In genomic region chr11:46560300-46561025, GRCh38 we compare ENCODE assay signal across 8 cellular contexts. TPM values are rescaled to one million over a fixed set of nuclear protein-coding genes. Genes with fewer than 3 reads are reported as not detected.
A peak's percentile ranks its signal among the peaks of the same experiment; 100 is the strongest.
DNase-seq lines count a peak whose midpoint lies in the region; ATAC-seq and TF ChIP-seq lines count a peak whose summit lies in the region.

No MANE protein-coding gene starts in this region.

- DNase-seq in ELR (ENCODE audit: low read depth) (peak; percentile 43), OCI-LY7 (ENCODE audit: low spot score) (peak; percentile 59), naive B cell (no peak), NCI-H1694 treated with DMSO at 0.1 percent for 48 hours (lab: John Stamatoyannopoulos, UW) (no peak), amniotic stem cell (lab: John Stamatoyannopoulos, UW) (no peak)
- no peak for DNase-seq in effector memory CD4-positive, alpha-beta T cell
- no peak for DNase-seq in stimulated activated CD4-positive, alpha-beta T cell treated with anti-CD3 and anti-CD28 coated beads, Interleukin-12 subunit alpha, Interleukin-12 subunit beta, amount 100 ng/mL, for 4 hours

- no peaks in the 10 kb centered on the region for H3K9me3 ChIP-seq in OCI-LY7 (ENCODE audit: low read length)
- no peaks in the 10 kb centered on the region for H3K9me3 ChIP-seq in effector memory CD4-positive, alpha-beta T cell (ENCODE audit: control insufficient read depth, low read length)

- H3K27me3 Mint-ChIP-seq in naive B cell: no peaks in the 10 kb centered on the region

- H3K4me3 Mint-ChIP-seq in naive B cell: peak overlapping the region; percentile 70 to 89 (median 83)

- peaks cover 5% of the 10 kb centered on the region; the same call in 1 of the 2 replicates for H4K20me1 ChIP-seq in OCI-LY7 (ENCODE audit: insufficient read depth, low read length)

- H3K9me2 ChIP-seq in OCI-LY7 (ENCODE audit: insufficient read depth, low read length): no peaks in the 10 kb centered on the region

- intact Hi-C loops in OCI-LY7 (cut with micrococcal nuclease; ENCODE audit: unreplicated experiment): no loop called here

- H3K36me3 Mint-ChIP-seq in naive B cell: no peaks in the 10 kb centered on the region

- H3K4me1 Mint-ChIP-seq in naive B cell: peaks cover 33 to 50% (median 45%) of the 10 kb centered on the region in 3 donors

- TF ChIP-seq CTCF in OCI-LY7 (conservative IDR thresholded peaks at IDR 0.05; ENCODE audit: low read length): no peak

- no peaks in the 10 kb centered on the region for H3K36me3 ChIP-seq in OCI-LY7 (ENCODE audit: insufficient read depth, low read length)
- no peaks in the 10 kb centered on the region for H3K36me3 ChIP-seq in effector memory CD4-positive, alpha-beta T cell (ENCODE audit: control insufficient read depth, insufficient read depth, low read length)

- ATAC-seq in GM21717 (IDR thresholded peaks at IDR 0.05; ENCODE audit: unreplicated experiment) (peak; percentile 63), naive B cell (ENCODE audit: low read depth in 2 of 2) (peak; percentile 60 to 64)

- POLR2A ChIA-PET in OCI-LY7 (lab: Charles Lee): interaction anchor here (0.6 to 2.1 kb wide), 10 partner anchors 10 to 284 kb away, joined by 3 to 7 read pairs (median 4); no protein-coding TSS in a partner anchor

- H3K27ac ChIP-seq in OCI-LY7 (ENCODE audit: low read depth, low read length, poor library complexity, severe bottlenecking): peak overlapping the region; percentile 61
- H3K27ac ChIP-seq in effector memory CD4-positive, alpha-beta T cell (ENCODE audit: insufficient read depth, low read length, poor library complexity, severe bottlenecking): peak overlapping the region; percentile 73

- H2AFZ ChIP-seq in OCI-LY7 (ENCODE audit: low read length): peak overlapping the region; percentile 23; the same call in 1 of the 2 replicates

- H3K4me3 ChIP-seq in OCI-LY7 (ENCODE audit: low read depth, low read length, poor library complexity, severe bottlenecking): peak overlapping the region; percentile 63
- peak overlapping the region; percentile 52 for H3K4me3 ChIP-seq in effector memory CD4-positive, alpha-beta T cell (ENCODE audit: insufficient read depth, low read depth, low read length, poor library complexity, severe bottlenecking)

- peaks cover 29% of the 10 kb centered on the region for H3K4me1 ChIP-seq in OCI-LY7 (ENCODE audit: insufficient read depth, low read length, poor library complexity, severe bottlenecking)
- H3K4me1 ChIP-seq in effector memory CD4-positive, alpha-beta T cell (ENCODE audit: control insufficient read depth, insufficient read depth, low read length, poor library complexity, severe bottlenecking): peaks cover 8% of the 10 kb centered on the region

- no TSS peak for BruUV-seq in OCI-LY7 (replicated peaks; lab: Mats Ljungman, UMichigan)

- H3K9me3 Mint-ChIP-seq in naive B cell: no peaks in the 10 kb centered on the region

- H3K27me3 ChIP-seq in effector memory CD4-positive, alpha-beta T cell (replicated peaks; ENCODE audit: control insufficient read depth, insufficient read depth, low read length, poor library complexity, severe bottlenecking): no peaks in the 10 kb centered on the region

- peak overlapping the region; percentile 83 for H3K4me2 ChIP-seq in OCI-LY7 (ENCODE audit: low read length)

- peaks cover 61% of the 10 kb centered on the region; the same call in 1 of the 2 replicates for H3K79me2 ChIP-seq in OCI-LY7 (ENCODE audit: insufficient read depth, low read depth, low read length)

- CTCF ChIA-PET in OCI-LY7 (lab: Charles Lee; ENCODE audit: unreplicated experiment): interaction anchor here (0.5 kb wide), 1 partner anchor 715 kb away, joined by 3 read pairs; no protein-coding TSS in a partner anchor

- peak overlapping the region; percentile 16 to 86 (median 66) for H3K27ac Mint-ChIP-seq in naive B cell

RNA-seq across cellular contexts. Expression of gene AMBRA1, which starts 33.4 kb away (rescaled TPM):
- total RNA-seq in OCI-LY7 (2014; rRNA removed; shearing (Covaris generic)): 21.8 and 24.6 TPM in 2 replicates
- total RNA-seq in OCI-LY7 (2022): 30.7 and 35.2 TPM in 2 replicates
- 10 to 100 TPM in 1 of 6 donors, 1 to 10 TPM in 5; 6.6 to 11.3 (median 7.8) TPM for polyA plus RNA-seq in naive B cell (ENCODE audit: low read depth in 6 of 6)

RNA-seq across cellular contexts. Expression of gene HARBI1, which starts 56.6 kb away (rescaled TPM):
- total RNA-seq in OCI-LY7 (2014; rRNA removed; shearing (Covaris generic)): 4.8 and 5.2 TPM in 2 replicates
- total RNA-seq in OCI-LY7 (2022): 7.1 and 8.4 TPM in 2 replicates
- polyA plus RNA-seq in naive B cell (ENCODE audit: low read depth in 6 of 6): 10 to 100 TPM in 4 of 6 donors, 1 to 10 TPM in 2; 8.7 to 14.7 (median 11.8) TPM

RNA-seq across cellular contexts. Expression of gene ATG13, which starts 56.9 kb away (rescaled TPM):
- 53.2 and 60.6 TPM in 2 replicates for total RNA-seq in OCI-LY7 (2014; rRNA removed; shearing (Covaris generic))
- 46.4 and 68.6 TPM in 2 replicates for total RNA-seq in OCI-LY7 (2022)
- 10 to 100 TPM; 43.3 to 70.8 (median 56.3) TPM for polyA plus RNA-seq in naive B cell (ENCODE audit: low read depth in 6 of 6)

Comparison
In these comparisons a context has a peak if more than half of its experiments do, and no peak if none do; other contexts are left out.
1. DNase-seq: peak in ELR (single experiment) and OCI-LY7 (single experiment); none in effector memory CD4-positive, alpha-beta T cell (0 of 3), naive B cell (single experiment), NCI-H1694 treated with DMSO at 0.1 percent for 48 hours (single experiment), amniotic stem cell (single experiment) and stimulated activated CD4-positive, alpha-beta T cell treated with anti-CD3 and anti-CD28 coated beads, Interleukin-12 subunit alpha, Interleukin-12 subunit beta, amount 100 ng/mL, for 4 hours (single experiment).